Comparison of ENCODE assay signal across 1 cellular context in the genomic region with DNA sequence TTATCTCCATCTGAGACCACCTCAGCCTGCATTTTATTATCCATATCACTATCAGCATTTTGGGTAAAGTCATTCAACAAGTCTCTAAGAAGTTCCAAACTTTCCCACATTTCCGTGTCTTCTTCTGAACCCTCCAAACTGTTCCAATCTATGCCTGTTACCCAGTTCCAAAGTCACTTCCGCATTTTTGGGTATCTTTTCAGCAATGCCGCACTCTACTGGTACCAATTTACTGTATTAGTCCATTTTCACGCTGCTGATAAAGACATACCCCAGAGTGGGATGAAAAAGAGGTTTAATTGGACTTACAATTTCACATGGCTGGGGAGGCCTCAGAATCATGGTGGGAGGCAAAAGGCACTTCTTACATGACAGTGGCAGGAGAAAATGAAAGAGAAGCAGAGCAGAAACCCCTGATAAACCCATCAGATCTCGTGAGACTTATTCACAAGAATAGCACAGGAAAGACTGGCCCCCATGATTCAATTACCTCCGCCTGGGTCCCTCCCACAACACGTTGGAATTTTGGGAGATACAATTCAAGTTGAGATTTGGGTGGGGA.
TF ChIP-seq lines count a peak whose summit lies in the region.

No MANE protein-coding gene starts in this region.

TF ChIP-seq in HepG2, 621 proteins besides CTCF, POLR2A, EP300 and RAD21:
- TF ChIP-seq FOXO4 (CRISPR knock-in tag; conservative IDR thresholded peaks at IDR 0.05) (0 out of 2 replicates have a peak, but pooled peaks have one; percentile 87), ELF1 (CRISPR knock-in tag; IDR thresholded peaks at IDR 0.05) (0 out of 2 replicates have a peak, but pooled peaks have one; percentile 29), TEAD3 (CRISPR knock-in tag; optimal IDR thresholded peaks at IDR 0.05; ENCODE audit: borderline replicate concordance) (peak; percentile 15), SAP130 (CRISPR knock-in tag; IDR thresholded peaks at IDR 0.05; ENCODE audit: low read depth) (0 out of 2 replicates have a peak, but pooled peaks have one; percentile 12)
